ENCODE assay signal across 9 cellular contexts in genomic region chr4:97073194-97073593, GRCh38.
"Had no signal": no experiment of that assay in that cellular context is flagged by ENCODE, and none has a peak within 500 bp of the region (broad histone marks: within the 10 kb centered on the region; RNA-seq: fewer than 3 reads in every experiment).

No MANE protein-coding gene starts in this region.

- ATAC-seq: activated CD4-positive, alpha-beta T cell treated with anti-CD3 and anti-CD28 coated beads for 36 hours; activated CD8-positive, alpha-beta T cell treated with anti-CD3 and anti-CD28 coated beads, Interleukin-2, amount 10 ng/mL, durations not matched to agents 7 days and 5 days; activated naive CD8-positive, alpha-beta T cell treated with anti-CD3 and anti-CD28 coated beads, Interleukin-2, amount 50 U/mL, for 24 hours had no signal

- FAIRE-seq: frontal cortex had no signal

- DNase-seq: activated CD4-positive, alpha-beta T cell treated with anti-CD3 and anti-CD28 coated beads for 36 hours; activated CD8-positive, alpha-beta T cell treated with anti-CD3 and anti-CD28 coated beads, Interleukin-2, amount 10 ng/mL, durations not matched to agents 7 days and 5 days; activated naive CD4-positive, alpha-beta T cell treated with Interleukin-2 at 50 U/mL for 16 hours; activated naive CD8-positive, alpha-beta T cell treated with anti-CD3 and anti-CD28 coated beads, Interleukin-2, amount 50 U/mL, for 24 hours; cortex of kidney; effector CD8-positive, alpha-beta T cell; kidney glomerular epithelial cell; stimulated activated CD4-positive, alpha-beta T cell treated with anti-CD3 and anti-CD28 coated beads, Interleukin-4, amount 100 ng/mL, for 24 hours had no signal
